8 cellular contexts compared by ENCODE assay signal in the genomic region with DNA sequence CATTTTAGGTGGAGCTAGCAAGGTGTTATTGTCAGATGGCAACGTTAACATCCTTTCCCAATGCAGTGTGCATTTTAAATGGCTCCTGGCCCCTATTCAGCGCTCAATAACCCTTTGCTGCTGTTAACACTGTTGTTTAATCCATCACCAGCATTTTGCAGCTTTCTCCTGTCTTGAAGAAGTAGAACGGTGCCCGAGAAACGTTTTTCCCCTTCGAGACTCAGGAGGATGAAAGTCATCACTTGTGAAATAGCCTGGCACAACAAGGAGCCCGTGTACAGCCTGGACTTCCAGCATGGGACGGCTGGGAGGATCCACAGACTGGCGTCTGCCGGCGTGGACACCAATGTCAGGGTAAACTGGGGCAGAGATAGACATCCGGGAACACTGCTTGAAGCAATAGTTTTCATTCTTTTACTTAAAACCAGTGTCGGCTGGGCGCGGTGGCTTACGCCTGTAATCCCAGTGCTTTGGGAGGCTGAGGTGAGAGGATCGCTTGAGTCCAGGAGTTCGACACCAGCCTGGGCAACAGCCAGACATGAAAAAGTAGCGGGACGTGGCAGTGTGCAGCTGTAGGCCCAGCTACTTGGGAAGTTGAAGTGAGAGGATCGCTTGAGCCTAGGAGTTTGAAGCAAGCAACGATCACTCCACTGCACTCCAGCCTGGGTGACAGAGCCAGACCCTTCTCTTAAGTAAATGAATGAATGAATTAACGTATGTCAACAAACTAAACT.
A peak's percentile ranks its signal among the peaks of the same experiment; 100 is the strongest.
DNase-seq lines count a peak whose midpoint lies in the region; ATAC-seq and TF ChIP-seq lines count a peak whose summit lies in the region.

No MANE protein-coding gene starts in this region.

- no peaks in the 10 kb centered on the region for H3K9me2 ChIP-seq in MM.1S (replicated peaks; ENCODE audit: insufficient read depth, low read length)

- peak overlapping the region; percentile 25; the same call in 1 of the 2 replicates for H3K27ac ChIP-seq in MM.1S (ENCODE audit: low read length)
- peak overlapping the region; percentile 48 for H3K27ac ChIP-seq in effector memory CD4-positive, alpha-beta T cell (ENCODE audit: insufficient read depth, low read length, poor library complexity, severe bottlenecking)

- H3F3A ChIP-seq in MM.1S (ENCODE audit: insufficient read depth, low read length) = no peaks in the 10 kb centered on the region

- no peaks in the 10 kb centered on the region for H3K36me3 ChIP-seq in MM.1S (replicated peaks; ENCODE audit: insufficient read depth, low read length)
- no peaks in the 10 kb centered on the region for H3K36me3 ChIP-seq in effector memory CD4-positive, alpha-beta T cell (ENCODE audit: control insufficient read depth, insufficient read depth, low read length)
- H3K36me3 ChIP-seq in neuron (ENCODE audit: insufficient read depth, low read length) = peaks cover 23% of the 10 kb centered on the region

- H3K4me1 ChIP-seq in MM.1S (ENCODE audit: low read length) (peaks cover 5% of the 10 kb centered on the region; the same call in 1 of the 2 replicates), neuron (ENCODE audit: insufficient read depth, low read length) (peaks cover 5% of the 10 kb centered on the region)
- H3K4me1 ChIP-seq in effector memory CD4-positive, alpha-beta T cell (ENCODE audit: control insufficient read depth, insufficient read depth, low read length, poor library complexity, severe bottlenecking) = peaks cover 3% of the 10 kb centered on the region

- peak overlapping the region; percentile 80 for H2AFZ ChIP-seq in MM.1S (ENCODE audit: low read length)
- peak overlapping the region; percentile 82 for H2AFZ ChIP-seq in neuron (ENCODE audit: low read depth, low read length)

- DNase-seq in GM12864 (ENCODE audit: low read depth) (no peak), MM.1S (no peak), NCI-H128 (lab: John Stamatoyannopoulos, UW; ENCODE audit: unreplicated experiment) (no peak), NOMO-1 treated with dmso at 0.1 percent for 144 hours (lab: John Stamatoyannopoulos, UW; ENCODE audit: unreplicated experiment) (no peak)
- DNase-seq in effector memory CD4-positive, alpha-beta T cell = no peak
- DNase-seq in stimulated activated naive CD4-positive, alpha-beta T cell treated with Interleukin-2 at 50 U/mL for 16 hours (lab: John Stamatoyannopoulos, UW) = no peak

- H3K9me3 ChIP-seq in MM.1S (replicated peaks; ENCODE audit: insufficient read depth, low read length) (no peaks in the 10 kb centered on the region), neuron (ENCODE audit: low read length) (peaks cover 3% of the 10 kb centered on the region)
- no peaks in the 10 kb centered on the region for H3K9me3 ChIP-seq in effector memory CD4-positive, alpha-beta T cell (ENCODE audit: control insufficient read depth, low read length)

- no peaks in the 10 kb centered on the region for H3K27me3 ChIP-seq in MM.1S (replicated peaks; ENCODE audit: insufficient read depth, low read length)
- no peaks in the 10 kb centered on the region for H3K27me3 ChIP-seq in effector memory CD4-positive, alpha-beta T cell (replicated peaks; ENCODE audit: control insufficient read depth, insufficient read depth, low read length, poor library complexity, severe bottlenecking)
- H3K27me3 ChIP-seq in neuron (ENCODE audit: insufficient read depth, low read length) = no peaks in the 10 kb centered on the region

- TF ChIP-seq CTCF in GM12864 (IDR thresholded peaks at IDR 0.05; ENCODE audit: low read depth, low read length, missing control alignments) = no peak
- no peak for TF ChIP-seq CTCF in MM.1S (IDR thresholded peaks at IDR 0.05; ENCODE audit: low read length)

- no peaks in the 10 kb centered on the region for H4K20me1 ChIP-seq in MM.1S (ENCODE audit: insufficient read depth, low read length)

- ATAC-seq in HG02571 (IDR thresholded peaks at IDR 0.05; ENCODE audit: unreplicated experiment) = no peak

- peaks cover 19% of the 10 kb centered on the region for H3K79me2 ChIP-seq in MM.1S (ENCODE audit: low read length)

- H3K4me2 ChIP-seq in MM.1S (ENCODE audit: low read depth, low read length) = peak overlapping the region; percentile 70

- H3K4me3 ChIP-seq in GM12864 (ENCODE audit: low read depth, low read length) (peak overlapping the region; percentile 86), MM.1S (ENCODE audit: low read length) (peak overlapping the region; percentile 76), neuron (ENCODE audit: low read length) (peak overlapping the region; percentile 58)
- peak overlapping the region; percentile 82 for H3K4me3 ChIP-seq in effector memory CD4-positive, alpha-beta T cell (ENCODE audit: insufficient read depth, low read depth, low read length, poor library complexity, severe bottlenecking)

- H3K9ac ChIP-seq in MM.1S (ENCODE audit: low read length) = peak overlapping the region; percentile 90
